ENCODE assay signal across 8 cellular contexts in the genomic region with DNA sequence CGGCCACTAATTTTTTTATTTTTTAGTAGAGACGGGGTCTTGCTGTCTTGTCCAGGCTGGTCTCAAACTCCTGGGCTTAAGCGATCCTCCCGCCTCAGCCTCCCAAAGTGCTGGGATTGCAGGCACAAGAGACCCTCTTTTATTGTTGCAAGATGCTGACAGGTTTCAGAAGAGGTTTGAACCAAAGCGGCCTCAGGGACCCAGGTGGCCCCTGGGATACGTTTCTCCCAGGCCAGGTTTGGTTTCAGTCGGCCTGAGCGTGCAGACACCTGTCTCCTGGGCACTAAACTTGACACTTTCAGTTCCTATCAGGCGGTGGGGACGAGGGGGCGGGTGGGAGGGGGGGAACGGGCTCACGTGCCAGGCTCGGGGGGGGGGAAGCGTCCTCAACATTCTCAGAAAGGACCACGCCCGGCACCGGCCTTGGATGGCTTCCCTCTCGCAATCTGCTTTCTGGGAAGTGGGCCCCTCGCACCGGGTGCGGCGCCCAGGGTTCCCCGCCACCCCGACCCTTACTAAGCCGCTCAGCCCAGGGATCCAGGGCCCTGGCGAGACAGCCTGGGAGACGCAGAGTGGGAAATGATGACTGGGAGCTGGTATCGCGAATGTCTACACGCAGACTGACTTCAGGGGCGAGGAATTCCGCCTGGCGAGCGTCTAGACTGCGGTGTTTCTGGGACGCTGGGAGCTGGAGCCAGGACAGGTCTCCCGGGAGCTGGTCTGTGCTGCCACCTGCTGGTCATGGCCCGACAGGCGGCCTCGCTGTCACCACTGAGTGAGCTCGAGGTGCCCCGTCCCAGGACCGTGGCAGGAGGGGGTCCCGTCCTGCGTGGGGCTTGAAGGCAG.
DNase-seq lines count a peak whose midpoint lies in the region; ATAC-seq and TF ChIP-seq lines count a peak whose summit lies in the region.

No MANE protein-coding gene starts in this region.

- H4K20me1 ChIP-seq in DND-41 (ENCODE audit: insufficient read depth, low read length), result no peaks in the 10 kb centered on the region

- H3K27ac ChIP-seq in DND-41 (ENCODE audit: low read length), result peak overlapping the region; percentile 69

- H3K4me1 ChIP-seq in DND-41 (ENCODE audit: insufficient read depth, low read length) (peaks cover 61% of the 10 kb centered on the region), HAP-1 (0 out of 2 replicates have a peak, but pooled peaks cover 2% of the 10 kb centered on the region)

- H3K9ac ChIP-seq in DND-41 (ENCODE audit: low read depth, low read length), result peak overlapping the region; percentile 57

- H3K27me3 ChIP-seq in DND-41 (ENCODE audit: insufficient read depth, low read length, poor library complexity) (no peaks in the 10 kb centered on the region), HAP-1 (ENCODE audit: low read depth) (no peaks in the 10 kb centered on the region)

- H3K36me3 ChIP-seq in DND-41 (ENCODE audit: insufficient read depth, low read length) (no peaks in the 10 kb centered on the region), HAP-1 (replicated peaks) (no peaks in the 10 kb centered on the region)

- DNase-seq in DND-41 (peak; percentile 90), HAP-1 (ENCODE audit: low spot score in 2 of 2) (peak; percentile 85 to 96), NCI-H187 treated with DMSO at 0.1 percent for 48 hours (lab: John Stamatoyannopoulos, UW) (peak; percentile 19), cerebellum (ENCODE audit: low spot score) (peak; percentile 89), left colon (peak; percentile 89 to 97)
- peak; percentile 79 for DNase-seq in activated CD4-positive, alpha-beta T cell treated with anti-CD3 and anti-CD28 coated beads for 1 hour
- peak; percentile 74 to 90 for DNase-seq in stimulated activated CD4-positive, alpha-beta T cell treated with anti-CD3 and anti-CD28 coated beads, Interleukin-1b, Interleukin-23, amount 100 ng/mL, for 1 hour (ENCODE audit: low read depth in 2 of 2)

- intact Hi-C loops in left colon (cut with DNase I, micrococcal nuclease), result loop anchor here in 1 of 2 donors (2.0 to 5.0 kb wide), 2 partner anchors 34 to 136 kb away; no protein-coding TSS in a partner anchor

- H3K9me3 ChIP-seq in DND-41 (ENCODE audit: insufficient read depth, low read length, severe bottlenecking) (no peaks in the 10 kb centered on the region), HAP-1 (0 out of 2 replicates have a peak, but pooled peaks cover 4% of the 10 kb centered on the region)

- H3K4me2 ChIP-seq in DND-41 (ENCODE audit: insufficient read depth, low read length), result peak overlapping the region; percentile 86

- ATAC-seq in DND-41 (ENCODE audit: insufficient read depth, low read depth) (peak; percentile 59), left colon (peak; percentile 95), HG02852 (IDR thresholded peaks at IDR 0.05; ENCODE audit: unreplicated experiment) (no peak)

- H3K4me3 ChIP-seq in DND-41 (ENCODE audit: low read depth in 1 of 2, low read length in 2 of 2) (peak overlapping the region in 1 of 2 experiments; percentile 63; a peak in 3 of 4 replicates), HAP-1 (peak overlapping the region; percentile 23)

- TF ChIP-seq CTCF in DND-41 (IDR thresholded peaks at IDR 0.05; ENCODE audit: borderline replicate concordance, extremely low read depth, low read length, poor library complexity, severe bottlenecking), result peak; percentile 97

- H2AFZ ChIP-seq in DND-41 (ENCODE audit: low read depth, low read length), result peak overlapping the region; percentile 95

- in situ Hi-C loops in HAP-1 (cut with MboI; ENCODE audit: low sequenced_read_pairs), result loop anchor here (5.0 kb wide), 1 partner anchor 134 kb away; a partner anchor contains a TSS

- H3K79me2 ChIP-seq in DND-41 (ENCODE audit: insufficient read depth, low read length), result no peaks in the 10 kb centered on the region

Comparison
In these comparisons a context has a peak if more than half of its experiments do, and no peak if none do; other contexts are left out.
1. DNase-seq: peak in every context shown above with its lines; median percentile 93 in left colon; 90 in HAP-1; 90 in DND-41; 89 in cerebellum; 82 in stimulated activated CD4-positive, alpha-beta T cell treated with anti-CD3 and anti-CD28 coated beads, Interleukin-1b, Interleukin-23, amount 100 ng/mL, for 1 hour; 79 in activated CD4-positive, alpha-beta T cell treated with anti-CD3 and anti-CD28 coated beads for 1 hour; 19 in NCI-H187 treated with DMSO at 0.1 percent for 48 hours.